16 cellular contexts compared by ENCODE assay signal in the genomic region with DNA sequence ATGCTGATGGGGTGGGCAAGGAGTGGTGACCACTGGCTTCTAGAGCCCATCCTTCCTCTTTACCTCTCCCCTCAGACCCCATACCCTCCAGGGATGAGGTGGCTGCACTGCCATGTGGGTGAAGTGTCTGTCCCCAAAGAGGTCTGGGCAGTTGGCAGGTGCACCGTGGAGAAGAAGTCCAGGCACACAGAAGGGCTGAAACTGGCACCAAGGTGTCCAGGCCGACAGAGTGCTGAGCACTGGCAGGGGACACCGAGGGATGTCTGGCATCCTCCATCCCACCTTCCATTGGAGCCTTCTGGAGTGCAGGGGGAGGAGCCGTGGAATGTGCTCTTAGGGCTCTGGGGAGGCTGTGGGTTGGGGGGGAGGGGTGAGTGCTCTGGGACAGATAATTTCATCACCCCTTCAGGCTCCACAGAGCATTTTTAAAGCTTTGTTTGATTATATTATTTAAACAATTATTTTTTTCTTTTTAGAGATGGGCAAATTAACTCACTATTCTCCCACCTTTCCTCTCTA. TPM values are rescaled to one million over a fixed set of nuclear protein-coding genes. Genes with fewer than 3 reads are reported as not detected.
"Had no signal": no experiment of that assay in that cellular context is flagged by ENCODE, and none has a peak within 500 bp of the region (broad histone marks: within the 10 kb centered on the region; RNA-seq: fewer than 3 reads in every experiment).

No MANE protein-coding gene starts in this region.

- H3K9me3 ChIP-seq: esophagus muscularis mucosa, thoracic aorta had no signal

- ATAC-seq: activated CD8-positive, alpha-beta T cell treated with anti-CD3 and anti-CD28 coated beads, Interleukin-2, amount 10 ng/mL, durations not matched to agents 7 days and 5 days; left colon; stimulated activated naive CD8-positive, alpha-beta T cell treated with anti-CD3 and anti-CD28 coated beads, Interleukin-15, amount 100 ng/mL, for 72 hours had no signal

- H3K27ac ChIP-seq: esophagus muscularis mucosa, SK-N-MC, thoracic aorta had no signal

- DNase-seq: activated CD4-positive, alpha-beta T cell treated with anti-CD3 and anti-CD28 coated beads for 48 hours; activated CD8-positive, alpha-beta memory T cell treated with anti-CD3 and anti-CD28 coated beads, Interleukin-2, amount 50 U/mL, for 48 hours; activated CD8-positive, alpha-beta T cell treated with anti-CD3 and anti-CD28 coated beads, Interleukin-2, amount 10 ng/mL, durations not matched to agents 7 days and 5 days; activated naive CD4-positive, alpha-beta T cell treated with anti-CD3 and anti-CD28 coated beads, Interleukin-2, amount 10 ng/mL, durations not matched to agents 7 days and 5 days; glutamatergic neuron; immature natural killer cell; left colon; naive B cell; occipital lobe; stimulated activated CD4-positive, alpha-beta T cell treated with anti-CD3 and anti-CD28 coated beads, Interleukin-15, amount 100 ng/mL, for 24 hours; stimulated activated CD4-positive, alpha-beta T cell treated with anti-CD3 and anti-CD28 coated beads, Interleukin-4, amount 100 ng/mL, for 24 hours; stimulated activated naive CD8-positive, alpha-beta T cell treated with anti-CD3 and anti-CD28 coated beads, Interleukin-15, amount 100 ng/mL, for 72 hours had no signal

- H3K36me3 ChIP-seq: esophagus muscularis mucosa, thoracic aorta had no signal

- H3K4me3 ChIP-seq: esophagus muscularis mucosa, thoracic aorta had no signal

- H3K27me3 ChIP-seq: esophagus muscularis mucosa had no signal

RNA-seq across cellular contexts. Expression of gene PKNOX2, which starts 37.9 kb away (rescaled TPM):
- total RNA-seq: activated CD8-positive, alpha-beta T cell treated with anti-CD3 and anti-CD28 coated beads, Interleukin-2, amount 10 ng/mL, durations not matched to agents 7 days and 5 days; dermis microvascular lymphatic vessel endothelial cell had no signal
- polyA plus RNA-seq: immature natural killer cell had no signal
